14 cellular contexts compared by ENCODE assay signal in genomic region chr3:52468336-52468735, GRCh38. TPM values are rescaled to one million over a fixed set of nuclear protein-coding genes. Genes with fewer than 3 reads are reported as not detected.
DNase-seq lines count a peak whose midpoint lies in the region; ATAC-seq and TF ChIP-seq lines count a peak whose summit lies in the region.
"Had no signal": no experiment of that assay in that cellular context is flagged by ENCODE, and none has a peak within 500 bp of the region (broad histone marks: within the 10 kb centered on the region; RNA-seq: fewer than 3 reads in every experiment).

No MANE protein-coding gene starts in this region.

- no peaks in the 10 kb centered on the region for H3K27me3 ChIP-seq in CD8-positive, alpha-beta T cell (ENCODE audit: insufficient read depth, low read length)

- no peak overlapping the region for H3K4me3 Mint-ChIP-seq in CD8-positive, alpha-beta T cell
- H3K4me3 Mint-ChIP-seq: activated naive CD4-positive, alpha-beta T cell treated with anti-CD3 and anti-CD28 coated beads for 36 hours had no signal

- no peaks in the 10 kb centered on the region for H3K27me3 Mint-ChIP-seq in CD8-positive, alpha-beta T cell (ENCODE audit: low read depth)

- intact Hi-C loops in sciatic nerve (cut with DNase I): no loop called here
- intact Hi-C loops in CD8-positive, alpha-beta T cell (cut with DNase I, micrococcal nuclease): no loop called here

- peaks cover 55% of the 10 kb centered on the region for H3K36me3 Mint-ChIP-seq in CD8-positive, alpha-beta T cell

- DNase-seq in GM04504 (ENCODE audit: low read depth) (peak; percentile 7), NCI-H82 treated with DMSO at 0.1 percent for 48 hours (lab: John Stamatoyannopoulos, UW; ENCODE audit: unreplicated experiment) (peak; percentile 87), fibroblast of the aortic adventitia (ENCODE audit: low read depth) (peak; percentile 32), sciatic nerve (ENCODE audit: low spot score) (no peak), KBM-7 (no peak), foreskin melanocyte (no peak)
- no peak for DNase-seq in CD8-positive, alpha-beta T cell
- DNase-seq: activated CD4-positive, alpha-beta T cell treated with anti-CD3 and anti-CD28 coated beads for 48 hours; activated naive CD4-positive, alpha-beta T cell treated with anti-CD3 and anti-CD28 coated beads for 36 hours; effector memory CD4-positive, alpha-beta T cell had no signal

- H3K27ac ChIP-seq in CD8-positive, alpha-beta T cell (ENCODE audit: low read depth, low read length): no peak overlapping the region
- H3K27ac ChIP-seq: thoracic aorta had no signal

- peaks cover 13% of the 10 kb centered on the region for H3K4me1 Mint-ChIP-seq in CD8-positive, alpha-beta T cell (ENCODE audit: low read depth)

- POLR2A ChIA-PET in CD8-positive, alpha-beta T cell (lab: Charles Lee): no interaction called here

- in situ Hi-C loops in KBM-7 (cut with MboI; ENCODE audit: low pct_unique_long_range_greater_than_20kb, low sequenced_read_pairs): no loop called here

- TF ChIP-seq POLR2A in GM18505 (IDR thresholded peaks at IDR 0.05; ENCODE audit: borderline replicate concordance, extremely low read depth, insufficient read depth, insufficient read length): no peak

- no peaks in the 10 kb centered on the region for H3K9me3 Mint-ChIP-seq in CD8-positive, alpha-beta T cell
- H3K9me3 Mint-ChIP-seq: activated naive CD4-positive, alpha-beta T cell treated with anti-CD3 and anti-CD28 coated beads for 36 hours had no signal

- no peaks in the 10 kb centered on the region for H3K9me3 ChIP-seq in CD8-positive, alpha-beta T cell (ENCODE audit: low read length)
- H3K9me3 ChIP-seq: thoracic aorta had no signal

- TF ChIP-seq CTCF in fibroblast of the aortic adventitia (IDR thresholded peaks at IDR 0.05; ENCODE audit: insufficient read depth, low read length): no peak
- no peak for TF ChIP-seq CTCF in CD8-positive, alpha-beta T cell (IDR thresholded peaks at IDR 0.05)

- CTCF ChIA-PET in CD8-positive, alpha-beta T cell (lab: Charles Lee): no interaction called here

- no peak overlapping the region for H3K27ac Mint-ChIP-seq in CD8-positive, alpha-beta T cell
- H3K27ac Mint-ChIP-seq: activated naive CD4-positive, alpha-beta T cell treated with anti-CD3 and anti-CD28 coated beads for 36 hours had no signal

- peaks cover 19% of the 10 kb centered on the region for H3K36me3 ChIP-seq in CD8-positive, alpha-beta T cell (ENCODE audit: insufficient read depth, low read length)

- H3K4me3 ChIP-seq in fibroblast of the aortic adventitia (ENCODE audit: low read depth, low read length): no peak overlapping the region
- no peak overlapping the region for H3K4me3 ChIP-seq in CD8-positive, alpha-beta T cell (ENCODE audit: low read depth, low read length)
- H3K4me3 ChIP-seq: K562, thoracic aorta had no signal

- H3K4me1 ChIP-seq in CD8-positive, alpha-beta T cell (ENCODE audit: insufficient read depth, low read length): no peaks in the 10 kb centered on the region

- ATAC-seq in sciatic nerve (peak; percentile 74), GM18505 (IDR thresholded peaks at IDR 0.05; ENCODE audit: unreplicated experiment) (no peak)
- no peak for ATAC-seq in CD8-positive, alpha-beta T cell
- ATAC-seq: K562 had no signal

RNA-seq across cellular contexts. Expression of gene NISCH, which starts 12.9 kb away (rescaled TPM):
- total RNA-seq in fibroblast of the aortic adventitia (ENCODE audit: low replicate concordance): 52.7 and 90.8 TPM in 2 replicates
- 163 TPM for total RNA-seq in sciatic nerve
- 100 to 1,000 TPM; 150 to 163 TPM for total RNA-seq in CD8-positive, alpha-beta T cell

RNA-seq across cellular contexts. Expression of gene TNNC1, which starts 14.5 kb away (rescaled TPM):
- total RNA-seq in fibroblast of the aortic adventitia (ENCODE audit: low replicate concordance) (1.4 and 2.0 TPM in 2 replicates), sciatic nerve (205 TPM)
- 1 to 10 TPM; 3.8 to 4.3 TPM for total RNA-seq in CD8-positive, alpha-beta T cell

RNA-seq across cellular contexts. Expression of gene SEMA3G, which starts 23.4 kb away (rescaled TPM):
- total RNA-seq in fibroblast of the aortic adventitia (ENCODE audit: low replicate concordance): 0.49 TPM in 1 of 2 replicates, not detected in the other
- total RNA-seq in sciatic nerve: 38.3 TPM
- under 1 TPM in 1 of 2 experiments, not detected in 1; 0.05 TPM for total RNA-seq in CD8-positive, alpha-beta T cell
- total RNA-seq: activated naive CD4-positive, alpha-beta T cell treated with anti-CD3 and anti-CD28 coated beads for 36 hours had no signal

RNA-seq across cellular contexts. Expression of gene STAB1, which starts 26.8 kb away (rescaled TPM):
- 0.90 and 1.1 TPM in 2 replicates for total RNA-seq in fibroblast of the aortic adventitia (ENCODE audit: low replicate concordance)
- total RNA-seq in sciatic nerve: 256 TPM
- total RNA-seq in CD8-positive, alpha-beta T cell: under 1 TPM; 0.33 to 0.46 TPM
- total RNA-seq: SK-MEL-5 had no signal

RNA-seq across cellular contexts. Expression of gene PHF7, which starts 57.9 kb away (rescaled TPM):
- 5.8 and 9.0 TPM in 2 replicates for total RNA-seq in fibroblast of the aortic adventitia (ENCODE audit: low replicate concordance)
- 11.4 TPM for total RNA-seq in sciatic nerve
- total RNA-seq in CD8-positive, alpha-beta T cell: 10 to 100 TPM; 10.2 to 11.6 TPM

Comparison
In these comparisons a context has a peak if more than half of its experiments do, and no peak if none do; other contexts are left out.
1. DNase-seq: peak in GM04504 (single experiment), NCI-H82 treated with DMSO at 0.1 percent for 48 hours (single experiment) and fibroblast of the aortic adventitia (single experiment); none in sciatic nerve (single experiment), KBM-7 (single experiment), foreskin melanocyte (single experiment) and CD8-positive, alpha-beta T cell (0 of 7).
2. RNA of gene TNNC1, which starts 14.5 kb away (total RNA-seq): 205 TPM in sciatic nerve (single experiment); 3.8 to 4.3 TPM in CD8-positive, alpha-beta T cell and 1.4 to 2.0 TPM in fibroblast of the aortic adventitia; every median in the first group is over 10 times any median in the second.
3. RNA of gene SEMA3G, which starts 23.4 kb away (total RNA-seq): 38.3 TPM in sciatic nerve (single experiment); 0.05 TPM in CD8-positive, alpha-beta T cell and 0.49 TPM in fibroblast of the aortic adventitia; every median in the first group is over 10 times any median in the second.